ENCODE assay signal across 10 cellular contexts in the genomic region with DNA sequence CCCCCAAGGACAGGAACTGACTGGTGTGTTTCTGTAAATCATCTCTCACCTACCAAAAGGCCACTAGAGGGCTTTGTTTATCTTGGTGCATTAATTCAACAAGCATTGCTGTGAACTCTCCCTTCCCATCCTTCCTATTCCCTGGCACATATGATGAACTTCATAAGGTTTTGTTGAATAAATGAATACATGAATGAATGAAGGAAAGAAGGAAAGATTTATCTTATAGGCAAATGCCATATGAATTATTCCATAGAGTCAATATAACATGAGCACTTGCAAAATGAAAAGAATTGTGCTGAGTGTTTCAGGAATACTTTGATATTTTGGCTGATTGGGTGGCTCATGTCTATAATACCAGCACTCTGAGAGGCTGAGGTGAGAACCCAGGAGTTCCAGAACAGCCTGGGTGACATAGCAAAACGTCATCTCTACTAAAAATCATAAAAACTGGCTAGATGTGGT. TPM values are rescaled to one million over a fixed set of nuclear protein-coding genes. Genes with fewer than 3 reads are reported as not detected.
A peak's percentile ranks its signal among the peaks of the same experiment; 100 is the strongest.
DNase-seq lines count a peak whose midpoint lies in the region; ATAC-seq and TF ChIP-seq lines count a peak whose summit lies in the region.
"Had no signal": no experiment of that assay in that cellular context is flagged by ENCODE, and none has a peak within 500 bp of the region (broad histone marks: within the 10 kb centered on the region; RNA-seq: fewer than 3 reads in every experiment).

No MANE protein-coding gene starts in this region.

- H3K27me3 Mint-ChIP-seq in MCF 10A (ENCODE audit: insufficient read depth, unreplicated experiment) (peaks cover 60% of the 10 kb centered on the region), type B pancreatic cell (peaks cover 21% of the 10 kb centered on the region)

- H3K36me3 ChIP-seq in breast epithelium (no peaks in the 10 kb centered on the region), esophagus squamous epithelium (no peaks in the 10 kb centered on the region)
- H3K36me3 ChIP-seq: adrenal gland, sigmoid colon had no signal

- ATAC-seq in GM19455 (IDR thresholded peaks at IDR 0.05; ENCODE audit: unreplicated experiment), result no peak
- ATAC-seq in HG03159 (IDR thresholded peaks at IDR 0.05; ENCODE audit: unreplicated experiment), result no peak

- BruUV-seq in MCF 10A (replicated peaks; lab: Mats Ljungman, UMichigan), result no TSS peak

- H3K27ac ChIP-seq in breast epithelium (no peak overlapping the region), esophagus squamous epithelium (no peak overlapping the region)
- H3K27ac ChIP-seq: adrenal gland, sigmoid colon had no signal

- H3K27ac Mint-ChIP-seq in MCF 10A (ENCODE audit: low read depth, unreplicated experiment) (no peak overlapping the region), type B pancreatic cell (no peak overlapping the region)

- TF ChIP-seq POLR2A in breast epithelium (IDR thresholded peaks at IDR 0.05) (no peak), esophagus squamous epithelium (IDR thresholded peaks at IDR 0.05) (no peak)

- H3K4me1 Mint-ChIP-seq in MCF 10A (ENCODE audit: insufficient read depth, unreplicated experiment) (no peaks in the 10 kb centered on the region), type B pancreatic cell (ENCODE audit: unreplicated experiment) (no peaks in the 10 kb centered on the region)

- H3K4me1 ChIP-seq in breast epithelium (no peaks in the 10 kb centered on the region), esophagus squamous epithelium (no peaks in the 10 kb centered on the region)
- H3K4me1 ChIP-seq: adrenal gland, sigmoid colon had no signal

- POLR2A ChIA-PET in MCF 10A (lab: Yijun Ruan, JAX), result no interaction called here

- no peaks in the 10 kb centered on the region for H3K36me3 Mint-ChIP-seq in MCF 10A (ENCODE audit: insufficient read depth, unreplicated experiment)
- H3K36me3 Mint-ChIP-seq in type B pancreatic cell, result no peaks in the 10 kb centered on the region

- peak; percentile 22 for TF ChIP-seq CTCF in MCF 10A (IDR thresholded peaks at IDR 0.05; ENCODE audit: unreplicated experiment)
- peak in 1 of 3 donors; percentile 19 for TF ChIP-seq CTCF in breast epithelium (IDR thresholded peaks at IDR 0.05)
- peak in 4 of 6 experiments; percentile 10 to 42 (median 14) for TF ChIP-seq CTCF in esophagus squamous epithelium (IDR thresholded peaks at IDR 0.05)
- peak; percentile 67 for TF ChIP-seq CTCF in type B pancreatic cell (conservative IDR thresholded peaks at IDR 0.05)

- H3K9me3 ChIP-seq in breast epithelium, result no peaks in the 10 kb centered on the region
- H3K9me3 ChIP-seq in esophagus squamous epithelium, result no peaks in the 10 kb centered on the region
- H3K9me3 ChIP-seq: sigmoid colon had no signal

- WGBS in esophagus squamous epithelium, 2 donors, result 15 to 23% methylated on average over 1 of the region's 1 CpG

- H3K4me3 ChIP-seq in breast epithelium (no peak overlapping the region), esophagus squamous epithelium (no peak overlapping the region)
- H3K4me3 ChIP-seq: adrenal gland, sigmoid colon had no signal

- H3K4me3 Mint-ChIP-seq in MCF 10A (ENCODE audit: unreplicated experiment) (no peak overlapping the region), type B pancreatic cell (no peak overlapping the region)

- DNase-seq in MCF 10A (ENCODE audit: unreplicated experiment), result peak; percentile 36
- no peak for DNase-seq in breast epithelium (ENCODE audit: low spot score in 2 of 2)
- peak; percentile 67 for DNase-seq in NCI-H748 treated with DMSO at 0.1 percent for 48 hours (lab: John Stamatoyannopoulos, UW)
- no peak for DNase-seq in esophagus squamous epithelium (lab: John Stamatoyannopoulos, UW)
- no peak for DNase-seq in type B pancreatic cell (ENCODE audit: extremely low spot score, unreplicated experiment)
- no peak for DNase-seq in activated CD4-positive, alpha-beta T cell treated with anti-CD3 and anti-CD28 coated beads for 48 hours
- DNase-seq: adrenal gland, sigmoid colon had no signal

- no peaks in the 10 kb centered on the region for H3K27me3 ChIP-seq in breast epithelium
- peaks cover 0 to 5% (median 0%) of the 10 kb centered on the region in 4 donors for H3K27me3 ChIP-seq in esophagus squamous epithelium
- H3K27me3 ChIP-seq: adrenal gland had no signal

- CTCF ChIA-PET in MCF 10A (lab: Yijun Ruan, JAX), result interaction anchor here (0.6 to 3.1 kb wide), 10 partner anchors 9 to 766 kb away, joined by 3 to 16 read pairs (median 5); no protein-coding TSS in a partner anchor

- H3K9me3 Mint-ChIP-seq in MCF 10A (ENCODE audit: unreplicated experiment), result peaks cover 6% of the 10 kb centered on the region
- H3K9me3 Mint-ChIP-seq in type B pancreatic cell, result no peaks in the 10 kb centered on the region

- intact Hi-C loops in MCF 10A (cut with micrococcal nuclease) (loop anchor here (1.0 to 10.0 kb wide), 4 partner anchors 31 to 801 kb away; no protein-coding TSS in a partner anchor), breast epithelium (cut with DNase I; ENCODE audit: low total_unique reads) (no loop called here), esophagus squamous epithelium (cut with DNase I) (no loop called here)

RNA-seq across cellular contexts. Expression of a gene that starts 4.3 kb away (rescaled TPM):
- total RNA-seq in MCF 10A (2022) (not detected in 2 replicates), breast epithelium (not detected), esophagus squamous epithelium (not detected), type B pancreatic cell (ENCODE audit: low replicate concordance) (not detected in 2 replicates)
- total RNA-seq: adrenal gland, sigmoid colon had no signal

RNA-seq across cellular contexts. Expression of a gene that starts 9.4 kb away (rescaled TPM):
- total RNA-seq in MCF 10A (2022) (not detected in 2 replicates), breast epithelium (not detected), esophagus squamous epithelium (not detected), type B pancreatic cell (ENCODE audit: low replicate concordance) (not detected in 2 replicates)
- total RNA-seq: adrenal gland, sigmoid colon had no signal

RNA-seq across cellular contexts. Expression of a gene that starts 45.2 kb away (rescaled TPM):
- not detected in 2 replicates for total RNA-seq in MCF 10A (2022)
- total RNA-seq in breast epithelium, result under 1 TPM; 0.48 to 0.98 (median 0.59) TPM
- total RNA-seq in esophagus squamous epithelium, result under 1 TPM; 0.19 to 0.62 (median 0.48) TPM
- 3.1 and 3.6 TPM in 2 replicates for total RNA-seq in type B pancreatic cell (ENCODE audit: low replicate concordance)
- total RNA-seq: sigmoid colon had no signal

Comparison
In these comparisons a context has a peak if more than half of its experiments do, and no peak if none do; other contexts are left out.
1. DNase-seq: peak in MCF 10A (single experiment) and NCI-H748 treated with DMSO at 0.1 percent for 48 hours (single experiment); none in breast epithelium (0 of 2), esophagus squamous epithelium (single experiment), type B pancreatic cell (single experiment) and activated CD4-positive, alpha-beta T cell treated with anti-CD3 and anti-CD28 coated beads for 48 hours (single experiment).